21 cellular contexts compared by ENCODE assay signal in the genomic region with DNA sequence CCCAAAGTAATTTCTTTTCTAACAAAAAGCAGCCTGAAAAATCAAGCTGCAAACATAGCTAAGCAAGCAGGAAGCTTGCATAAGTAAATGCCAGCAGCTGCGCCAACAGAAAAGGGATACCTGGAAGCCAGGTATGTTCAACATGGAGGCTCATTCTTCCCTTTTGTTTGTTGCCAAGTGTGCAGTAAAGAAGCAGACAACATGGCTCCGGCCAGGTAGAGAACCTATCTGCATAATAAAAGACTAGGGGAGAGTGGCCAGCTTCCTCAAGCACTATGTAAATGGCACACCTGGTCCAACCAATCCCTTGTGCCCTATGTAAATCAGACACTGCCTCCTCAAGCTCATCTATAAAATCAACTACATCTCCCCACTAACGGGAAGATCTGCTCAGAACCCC.
A peak's percentile ranks its signal among the peaks of the same experiment; 100 is the strongest.
DNase-seq lines count a peak whose midpoint lies in the region.
"Had no signal": no experiment of that assay in that cellular context is flagged by ENCODE, and none has a peak within 500 bp of the region (broad histone marks: within the 10 kb centered on the region; RNA-seq: fewer than 3 reads in every experiment).

No MANE protein-coding gene starts in this region.

- DNase-seq in COLO668 (lab: John Stamatoyannopoulos, UW; ENCODE audit: unreplicated experiment) (peak; percentile 6), NCI-H510A (lab: John Stamatoyannopoulos, UW) (peak; percentile 28), iPS DF 19.7 (ENCODE audit: low read depth, low spot score) (peak; percentile 64), dermis blood vessel endothelial cell (no peak), Kasumi-1 (lab: John Stamatoyannopoulos, UW) (no peak), T-helper 2 cell (no peak), NCI-H2107 treated with DMSO at 0.1 percent for 48 hours (lab: John Stamatoyannopoulos, UW; ENCODE audit: unreplicated experiment) (no peak)
- DNase-seq: activated CD4-positive, alpha-beta T cell treated with anti-CD3 and anti-CD28 coated beads for 36 hours; activated naive CD4-positive, alpha-beta T cell; activated T-cell treated with anti-CD3 and anti-CD28 coated beads, Interleukin-2, amount 50 U/mL, for 4 hours; adrenal gland; CD8-positive, alpha-beta T cell; effector CD4-positive, alpha-beta T cell; immature natural killer cell; mesenchymal stem cell; NCI-H1694 treated with DMSO at 0.1 percent for 48 hours; NCI-H524; nucleus accumbens; trophoblast cell had no signal

- no peaks in the 10 kb centered on the region for H3K36me3 ChIP-seq in HUES64 (ENCODE audit: insufficient read depth, low read length)
- H3K36me3 ChIP-seq: adrenal gland, SJSA1 had no signal

- no peak overlapping the region for H3K9ac ChIP-seq in HUES64 (ENCODE audit: low read depth, low read length)

- H3K27ac ChIP-seq in HUES64 (ENCODE audit: low read depth, low read length), result peak overlapping the region; percentile 75
- H3K27ac ChIP-seq: adrenal gland, SJSA1 had no signal

- 80% methylated on average over 3 of the region's 3 CpGs for WGBS in HUES64

- no peak overlapping the region for H3K4me3 ChIP-seq in HUES64 (ENCODE audit: low read length)
- H3K4me3 ChIP-seq: adrenal gland, SJSA1 had no signal

- peaks cover 12% of the 10 kb centered on the region; the same call in 1 of the 2 replicates for H3K4me1 ChIP-seq in HUES64 (ENCODE audit: insufficient read depth, low read length)
- H3K4me1 ChIP-seq: SJSA1 had no signal

- no peaks in the 10 kb centered on the region for H3K27me3 ChIP-seq in HUES64 (ENCODE audit: insufficient read depth, low read length)
- H3K27me3 ChIP-seq: adrenal gland, SJSA1 had no signal

- no peaks in the 10 kb centered on the region for H3K9me3 ChIP-seq in HUES64 (ENCODE audit: insufficient read depth, low read depth, low read length)
- H3K9me3 ChIP-seq: SJSA1 had no signal

Comparison
In these comparisons a context has a peak if more than half of its experiments do, and no peak if none do; other contexts are left out.
1. DNase-seq: peak in COLO668 (single experiment), NCI-H510A (single experiment) and iPS DF 19.7 (single experiment); none in dermis blood vessel endothelial cell (single experiment), Kasumi-1 (0 of 2), T-helper 2 cell (0 of 5) and NCI-H2107 treated with DMSO at 0.1 percent for 48 hours (single experiment).